24 cellular contexts compared by ENCODE assay signal in the genomic region with DNA sequence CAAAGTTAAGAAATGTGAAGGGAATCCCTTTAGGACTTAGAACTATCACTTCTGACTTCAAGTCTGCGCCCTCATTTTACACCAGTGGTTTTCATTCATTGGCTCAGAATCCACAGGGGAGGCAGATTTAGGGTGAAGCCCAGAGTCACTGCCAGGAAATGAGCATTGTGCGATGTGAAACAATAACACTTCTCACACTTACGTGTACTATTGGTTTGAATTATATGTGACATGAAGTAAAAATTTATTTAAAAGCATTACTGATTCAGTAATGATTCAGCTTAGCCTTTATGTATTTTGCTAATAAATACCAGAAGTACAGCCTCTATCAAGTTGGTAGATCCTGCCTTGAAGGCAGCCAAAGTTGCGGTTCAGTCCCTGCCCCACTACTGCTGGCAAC.
A peak's percentile ranks its signal among the peaks of the same experiment; 100 is the strongest.
DNase-seq lines count a peak whose midpoint lies in the region; ATAC-seq and TF ChIP-seq lines count a peak whose summit lies in the region.
"Had no signal": no experiment of that assay in that cellular context is flagged by ENCODE, and none has a peak within 500 bp of the region (broad histone marks: within the 10 kb centered on the region; RNA-seq: fewer than 3 reads in every experiment).

No MANE protein-coding gene starts in this region.

- no peaks in the 10 kb centered on the region for H3K9me2 ChIP-seq in MM.1S (replicated peaks; ENCODE audit: insufficient read depth, low read length)

- H3K4me2 ChIP-seq in mammary epithelial cell (ENCODE audit: insufficient read depth, low read depth, low read length) (no peak overlapping the region), MM.1S (ENCODE audit: low read depth, low read length) (no peak overlapping the region)
- H3K4me2 ChIP-seq: hepatocyte had no signal

- H4K20me1 ChIP-seq in mammary epithelial cell (ENCODE audit: insufficient read depth, low read length) = no peaks in the 10 kb centered on the region
- H4K20me1 ChIP-seq in MM.1S (ENCODE audit: insufficient read depth, low read length) = no peaks in the 10 kb centered on the region

- peaks cover 3% of the 10 kb centered on the region for H3K9me3 Mint-ChIP-seq in activated naive CD8-positive, alpha-beta T cell treated with anti-CD3 and anti-CD28 coated beads, Interleukin-2, amount 50 U/mL, for 24 hours
- peaks cover 2% of the 10 kb centered on the region for H3K9me3 Mint-ChIP-seq in activated naive CD8-positive, alpha-beta T cell treated with anti-CD3 and anti-CD28 coated beads for 36 hours
- peaks cover under 1% of the 10 kb centered on the region for H3K9me3 Mint-ChIP-seq in natural killer cell treated with Interleukin-12 subunit alpha and Interleukin-12 subunit beta and Interleukin-15 and Interleukin-18, amount 100 ng/mL, for 72 hours
- H3K9me3 Mint-ChIP-seq: activated T-helper 2 cell treated with anti-CD3 and anti-CD28 coated beads, Interferon-gamma antibody, Interleukin-2, Interleukin-4, amounts not matched to agents 10 μg/mL and 5 μg/mL and 100 μg/mL, durations not matched to agents 14 hours and 24 hours and 36 hours; T-helper 2 cell treated with Interferon-gamma antibody and Interleukin-4, amounts not matched to agents 5 μg/mL and 100 μg/mL, for 36 hours had no signal

- CTCF ChIA-PET in mammary epithelial cell (lab: Charles Lee; ENCODE audit: low non-redundant PET) = no interaction called here

- BruUV-seq in mammary epithelial cell (replicated peaks; lab: Mats Ljungman, UMichigan) = no TSS peak

- no peak overlapping the region for H2AFZ ChIP-seq in mammary epithelial cell (ENCODE audit: low read depth, low read length)
- H2AFZ ChIP-seq in MM.1S (ENCODE audit: low read length) = no peak overlapping the region
- H2AFZ ChIP-seq: hepatocyte had no signal

- no peak overlapping the region for H3K9ac ChIP-seq in mammary epithelial cell (ENCODE audit: insufficient read depth, low read length)
- no peak overlapping the region for H3K9ac ChIP-seq in MM.1S (ENCODE audit: low read length)

- H3K36me3 ChIP-seq in mammary epithelial cell (ENCODE audit: insufficient read depth, low read length) (no peaks in the 10 kb centered on the region), MM.1S (replicated peaks; ENCODE audit: insufficient read depth, low read length) (no peaks in the 10 kb centered on the region)
- H3K36me3 ChIP-seq: left lung, uterus had no signal

- 98% methylated on average over 4 of the region's 4 CpGs for WGBS in mammary epithelial cell (ENCODE audit: low coverage, missing lambda C conversion rate)

- H3K79me2 ChIP-seq in mammary epithelial cell (ENCODE audit: insufficient read depth, low read length) (peaks cover 11% of the 10 kb centered on the region), MM.1S (ENCODE audit: low read length) (no peaks in the 10 kb centered on the region)
- H3K79me2 ChIP-seq: hepatocyte had no signal

- H3K27ac Mint-ChIP-seq in activated naive CD8-positive, alpha-beta T cell treated with anti-CD3 and anti-CD28 coated beads, Interleukin-2, amount 50 U/mL, for 24 hours = no peak overlapping the region
- H3K27ac Mint-ChIP-seq in activated naive CD8-positive, alpha-beta T cell treated with anti-CD3 and anti-CD28 coated beads for 36 hours = no peak overlapping the region
- peak overlapping the region; percentile 94 to 99 for H3K27ac Mint-ChIP-seq in natural killer cell treated with Interleukin-12 subunit alpha and Interleukin-12 subunit beta and Interleukin-15 and Interleukin-18, amount 100 ng/mL, for 72 hours
- H3K27ac Mint-ChIP-seq: activated T-helper 2 cell treated with anti-CD3 and anti-CD28 coated beads, Interferon-gamma antibody, Interleukin-2, Interleukin-4, amounts not matched to agents 10 μg/mL and 5 μg/mL and 100 μg/mL, durations not matched to agents 14 hours and 24 hours and 36 hours; CD4-positive, CD25-positive, alpha-beta regulatory T cell; T-helper 2 cell treated with Interferon-gamma antibody and Interleukin-4, amounts not matched to agents 5 μg/mL and 100 μg/mL, for 36 hours had no signal

- intact Hi-C loops in mammary epithelial cell (cut with micrococcal nuclease) = no loop called here

- peaks cover 27% of the 10 kb centered on the region for H3K4me1 ChIP-seq in mammary epithelial cell (ENCODE audit: insufficient read depth, low read length)
- H3K4me1 ChIP-seq in MM.1S (ENCODE audit: low read length) = no peaks in the 10 kb centered on the region
- H3K4me1 ChIP-seq: left lung, uterus had no signal

- peaks cover 2% of the 10 kb centered on the region for H3K36me3 Mint-ChIP-seq in activated naive CD8-positive, alpha-beta T cell treated with anti-CD3 and anti-CD28 coated beads, Interleukin-2, amount 50 U/mL, for 24 hours (ENCODE audit: low read depth)
- H3K36me3 Mint-ChIP-seq in activated naive CD8-positive, alpha-beta T cell treated with anti-CD3 and anti-CD28 coated beads for 36 hours = peaks cover 5% of the 10 kb centered on the region
- H3K36me3 Mint-ChIP-seq in natural killer cell treated with Interleukin-12 subunit alpha and Interleukin-12 subunit beta and Interleukin-15 and Interleukin-18, amount 100 ng/mL, for 72 hours = peaks cover 2% of the 10 kb centered on the region
- H3K36me3 Mint-ChIP-seq: CD4-positive, CD25-positive, alpha-beta regulatory T cell had no signal

- dilution Hi-C loops in mammary epithelial cell (cut with HindIII; ENCODE audit: low sequenced_read_pairs) = no loop called here

- ATAC-seq in activated naive CD8-positive, alpha-beta T cell treated with anti-CD3 and anti-CD28 coated beads, Interleukin-2, amount 50 U/mL, for 24 hours = peak; percentile 52
- ATAC-seq in natural killer cell treated with Interleukin-12 subunit alpha and Interleukin-12 subunit beta and Interleukin-15 and Interleukin-18, amount 100 ng/mL, for 72 hours = peak; percentile 95 to 96
- ATAC-seq: GM12878, left lung, sciatic nerve had no signal

- H3K27ac ChIP-seq in mammary epithelial cell (ENCODE audit: insufficient read depth, low read depth, low read length) (no peak overlapping the region), MM.1S (ENCODE audit: low read length) (no peak overlapping the region)
- H3K27ac ChIP-seq: hepatocyte, left lung, RWPE1, uterus had no signal

- no peaks in the 10 kb centered on the region for H3K27me3 Mint-ChIP-seq in activated naive CD8-positive, alpha-beta T cell treated with anti-CD3 and anti-CD28 coated beads, Interleukin-2, amount 50 U/mL, for 24 hours
- no peaks in the 10 kb centered on the region for H3K27me3 Mint-ChIP-seq in activated naive CD8-positive, alpha-beta T cell treated with anti-CD3 and anti-CD28 coated beads for 36 hours
- H3K27me3 Mint-ChIP-seq in natural killer cell treated with Interleukin-12 subunit alpha and Interleukin-12 subunit beta and Interleukin-15 and Interleukin-18, amount 100 ng/mL, for 72 hours = no peaks in the 10 kb centered on the region
- H3K27me3 Mint-ChIP-seq: CD4-positive, CD25-positive, alpha-beta regulatory T cell had no signal

- TF ChIP-seq CTCF in mammary epithelial cell (conservative IDR thresholded peaks at IDR 0.05 in 1 of 2, IDR thresholded peaks at IDR 0.05 in 1 of 2; ENCODE audit: extremely low read depth in 1 of 2, insufficient read depth in 1 of 2, low read depth in 1 of 2, low read length in 2 of 2) = no peak
- TF ChIP-seq CTCF in MM.1S (IDR thresholded peaks at IDR 0.05; ENCODE audit: low read length) = no peak

- DNase-seq in activated naive CD8-positive, alpha-beta T cell treated with anti-CD3 and anti-CD28 coated beads, Interleukin-2, amount 50 U/mL, for 24 hours = no peak
- no peak for DNase-seq in activated naive CD8-positive, alpha-beta T cell treated with anti-CD3 and anti-CD28 coated beads for 36 hours
- DNase-seq in HCEC 1CT (peak; percentile 21), dermis blood vessel endothelial cell (peak; percentile 51), mammary epithelial cell (no peak), MM.1S (no peak), MV-4-11 (lab: John Stamatoyannopoulos, UW) (no peak)
- peak; percentile 87 for DNase-seq in natural killer cell treated with Interleukin-12 subunit alpha and Interleukin-12 subunit beta and Interleukin-15 and Interleukin-18, amount 100 ng/mL, for 72 hours (ENCODE audit: low spot score)
- DNase-seq: activated CD4-positive, CD25-positive, alpha-beta regulatory T cell; activated CD8-positive, alpha-beta memory T cell treated with anti-CD3 and anti-CD28 coated beads for 24 hours; CD4-positive, CD25-positive, alpha-beta regulatory T cell; DMS 273 treated with DMSO at 0.1 percent for 48 hours; foreskin melanocyte; left lung; midbrain; NCI-H1694 treated with DMSO at 0.1 percent for 48 hours; NCI-H526; uterus had no signal

- no peak overlapping the region for H3K4me3 Mint-ChIP-seq in activated naive CD8-positive, alpha-beta T cell treated with anti-CD3 and anti-CD28 coated beads, Interleukin-2, amount 50 U/mL, for 24 hours
- H3K4me3 Mint-ChIP-seq in activated naive CD8-positive, alpha-beta T cell treated with anti-CD3 and anti-CD28 coated beads for 36 hours = no peak overlapping the region
- H3K4me3 Mint-ChIP-seq in natural killer cell treated with Interleukin-12 subunit alpha and Interleukin-12 subunit beta and Interleukin-15 and Interleukin-18, amount 100 ng/mL, for 72 hours = peak overlapping the region; percentile 71
- H3K4me3 Mint-ChIP-seq: CD4-positive, CD25-positive, alpha-beta regulatory T cell; T-helper 2 cell treated with Interferon-gamma antibody and Interleukin-4, amounts not matched to agents 5 μg/mL and 100 μg/mL, for 36 hours had no signal

- H3K4me3 ChIP-seq in mammary epithelial cell (replicated peaks in 1 of 3; ENCODE audit: insufficient read depth in 1 of 3, low read depth in 2 of 3, low read length in 3 of 3) (no peak overlapping the region), MM.1S (ENCODE audit: low read length) (no peak overlapping the region)
- H3K4me3 ChIP-seq: GM12878, hepatocyte, left lung, uterus had no signal

- H3K4me1 Mint-ChIP-seq in activated naive CD8-positive, alpha-beta T cell treated with anti-CD3 and anti-CD28 coated beads, Interleukin-2, amount 50 U/mL, for 24 hours = peaks cover 21% of the 10 kb centered on the region
- H3K4me1 Mint-ChIP-seq in activated naive CD8-positive, alpha-beta T cell treated with anti-CD3 and anti-CD28 coated beads for 36 hours = peaks cover 5% of the 10 kb centered on the region
- H3K4me1 Mint-ChIP-seq in natural killer cell treated with Interleukin-12 subunit alpha and Interleukin-12 subunit beta and Interleukin-15 and Interleukin-18, amount 100 ng/mL, for 72 hours (ENCODE audit: low read depth in 2 of 2) = peaks cover 54 to 56% of the 10 kb centered on the region in 2 donors

- H3K9me3 ChIP-seq in mammary epithelial cell (replicated peaks; ENCODE audit: insufficient read depth, low read length) = no peaks in the 10 kb centered on the region
- H3K9me3 ChIP-seq in MM.1S (replicated peaks; ENCODE audit: insufficient read depth, low read length) = no peaks in the 10 kb centered on the region
- H3K9me3 ChIP-seq: left lung, uterus had no signal

- no peaks in the 10 kb centered on the region for H3K27me3 ChIP-seq in mammary epithelial cell (ENCODE audit: insufficient read depth, low read length)
- no peaks in the 10 kb centered on the region for H3K27me3 ChIP-seq in MM.1S (replicated peaks; ENCODE audit: insufficient read depth, low read length)
- H3K27me3 ChIP-seq: hepatocyte, left lung, uterus had no signal

- H3F3A ChIP-seq in MM.1S (ENCODE audit: insufficient read depth, low read length) = no peaks in the 10 kb centered on the region

- in situ Hi-C loops in mammary epithelial cell (cut with MboI; ENCODE audit: low sequenced_read_pairs in 2 of 2) = no loop called here

Comparison
In these comparisons a context has a peak if more than half of its experiments do, and no peak if none do; other contexts are left out.
1. DNase-seq: peak in HCEC 1CT (single experiment), dermis blood vessel endothelial cell (single experiment) and natural killer cell treated with Interleukin-12 subunit alpha and Interleukin-12 subunit beta and Interleukin-15 and Interleukin-18, amount 100 ng/mL, for 72 hours (single experiment); none in activated naive CD8-positive, alpha-beta T cell treated with anti-CD3 and anti-CD28 coated beads, Interleukin-2, amount 50 U/mL, for 24 hours (single experiment), activated naive CD8-positive, alpha-beta T cell treated with anti-CD3 and anti-CD28 coated beads for 36 hours (single experiment), mammary epithelial cell (single experiment), MM.1S (single experiment) and MV-4-11 (single experiment).
2. H3K27ac Mint-ChIP-seq: peak in natural killer cell treated with Interleukin-12 subunit alpha and Interleukin-12 subunit beta and Interleukin-15 and Interleukin-18, amount 100 ng/mL, for 72 hours (2 of 2); none in activated naive CD8-positive, alpha-beta T cell treated with anti-CD3 and anti-CD28 coated beads, Interleukin-2, amount 50 U/mL, for 24 hours (single experiment) and activated naive CD8-positive, alpha-beta T cell treated with anti-CD3 and anti-CD28 coated beads for 36 hours (single experiment).